In the genomic region with DNA sequence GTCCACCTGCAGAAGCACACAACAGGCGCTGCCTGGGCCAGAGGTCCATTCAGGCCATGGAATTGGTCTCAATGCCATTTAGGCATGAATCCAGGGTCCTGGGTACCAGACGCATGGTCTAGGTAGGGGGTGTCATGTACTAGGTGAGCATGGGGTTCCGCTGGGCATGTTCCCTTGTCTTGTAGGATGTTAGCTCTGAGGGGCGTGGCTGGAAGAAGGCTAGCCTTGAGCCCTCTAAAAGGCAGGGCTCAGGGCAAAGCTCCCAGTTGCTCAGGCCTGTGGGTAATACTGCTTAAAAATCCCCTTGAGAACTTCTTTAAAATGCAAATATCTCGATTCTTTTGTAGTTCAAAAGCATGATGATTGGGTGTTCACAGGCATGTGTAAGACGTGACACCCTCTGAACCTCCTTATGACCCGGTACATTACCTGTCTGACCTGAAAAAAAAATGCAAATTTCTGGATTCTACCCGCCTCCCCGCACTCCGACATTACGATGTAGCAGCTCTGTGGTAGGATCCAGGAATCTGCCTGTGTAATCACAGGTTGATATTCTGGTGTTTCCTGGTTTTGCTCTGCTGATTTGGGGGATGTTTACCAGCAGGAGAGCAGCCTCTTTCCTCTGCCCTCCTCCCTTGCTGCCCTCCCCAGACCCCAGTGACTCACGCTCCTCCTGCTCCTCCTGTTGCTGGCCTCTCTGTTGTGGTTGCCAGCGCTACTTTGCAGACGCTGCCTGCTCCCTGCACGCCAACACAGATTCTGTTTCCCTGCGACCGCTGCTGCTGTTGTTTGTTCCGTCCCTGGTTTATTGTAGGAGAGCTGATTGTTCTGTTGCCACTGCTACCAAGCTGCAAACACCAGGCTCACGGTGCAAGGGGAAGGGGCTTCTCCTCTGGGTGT, we compare ENCODE assay signal across 1 cellular context.
TF ChIP-seq lines count a peak whose summit lies in the region.

No MANE protein-coding gene starts in this region.

TF ChIP-seq in K562, 482 proteins besides CTCF, POLR2A, EP300 and RAD21 (continued from another document and continues in another):
- TF ChIP-seq, protein P1, sequence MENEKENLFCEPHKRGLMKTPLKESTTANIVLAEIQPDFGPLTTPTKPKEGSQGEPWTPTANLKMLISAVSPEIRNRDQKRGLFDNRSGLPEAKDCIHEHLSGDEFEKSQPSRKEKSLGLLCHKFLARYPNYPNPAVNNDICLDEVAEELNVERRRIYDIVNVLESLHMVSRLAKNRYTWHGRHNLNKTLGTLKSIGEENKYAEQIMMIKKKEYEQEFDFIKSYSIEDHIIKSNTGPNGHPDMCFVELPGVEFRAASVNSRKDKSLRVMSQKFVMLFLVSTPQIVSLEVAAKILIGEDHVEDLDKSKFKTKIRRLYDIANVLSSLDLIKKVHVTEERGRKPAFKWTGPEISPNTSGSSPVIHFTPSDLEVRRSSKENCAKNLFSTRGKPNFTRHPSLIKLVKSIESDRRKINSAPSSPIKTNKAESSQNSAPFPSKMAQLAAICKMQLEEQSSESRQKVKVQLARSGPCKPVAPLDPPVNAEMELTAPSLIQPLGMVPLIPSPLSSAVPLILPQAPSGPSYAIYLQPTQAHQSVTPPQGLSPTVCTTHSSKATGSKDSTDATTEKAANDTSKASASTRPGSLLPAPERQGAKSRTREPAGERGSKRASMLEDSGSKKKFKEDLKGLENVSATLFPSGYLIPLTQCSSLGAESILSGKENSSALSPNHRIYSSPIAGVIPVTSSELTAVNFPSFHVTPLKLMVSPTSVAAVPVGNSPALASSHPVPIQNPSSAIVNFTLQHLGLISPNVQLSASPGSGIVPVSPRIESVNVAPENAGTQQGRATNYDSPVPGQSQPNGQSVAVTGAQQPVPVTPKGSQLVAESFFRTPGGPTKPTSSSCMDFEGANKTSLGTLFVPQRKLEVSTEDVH (IDR thresholded peaks at IDR 0.05; ENCODE audit: low read depth, partially characterized antibody): no peak
- TF ChIP-seq ZNF316 (IDR thresholded peaks at IDR 0.05): no peak
- TF ChIP-seq ZNF174 (CRISPR knock-in tag; IDR thresholded peaks at IDR 0.05): no peak
- TF ChIP-seq, protein P2, sequence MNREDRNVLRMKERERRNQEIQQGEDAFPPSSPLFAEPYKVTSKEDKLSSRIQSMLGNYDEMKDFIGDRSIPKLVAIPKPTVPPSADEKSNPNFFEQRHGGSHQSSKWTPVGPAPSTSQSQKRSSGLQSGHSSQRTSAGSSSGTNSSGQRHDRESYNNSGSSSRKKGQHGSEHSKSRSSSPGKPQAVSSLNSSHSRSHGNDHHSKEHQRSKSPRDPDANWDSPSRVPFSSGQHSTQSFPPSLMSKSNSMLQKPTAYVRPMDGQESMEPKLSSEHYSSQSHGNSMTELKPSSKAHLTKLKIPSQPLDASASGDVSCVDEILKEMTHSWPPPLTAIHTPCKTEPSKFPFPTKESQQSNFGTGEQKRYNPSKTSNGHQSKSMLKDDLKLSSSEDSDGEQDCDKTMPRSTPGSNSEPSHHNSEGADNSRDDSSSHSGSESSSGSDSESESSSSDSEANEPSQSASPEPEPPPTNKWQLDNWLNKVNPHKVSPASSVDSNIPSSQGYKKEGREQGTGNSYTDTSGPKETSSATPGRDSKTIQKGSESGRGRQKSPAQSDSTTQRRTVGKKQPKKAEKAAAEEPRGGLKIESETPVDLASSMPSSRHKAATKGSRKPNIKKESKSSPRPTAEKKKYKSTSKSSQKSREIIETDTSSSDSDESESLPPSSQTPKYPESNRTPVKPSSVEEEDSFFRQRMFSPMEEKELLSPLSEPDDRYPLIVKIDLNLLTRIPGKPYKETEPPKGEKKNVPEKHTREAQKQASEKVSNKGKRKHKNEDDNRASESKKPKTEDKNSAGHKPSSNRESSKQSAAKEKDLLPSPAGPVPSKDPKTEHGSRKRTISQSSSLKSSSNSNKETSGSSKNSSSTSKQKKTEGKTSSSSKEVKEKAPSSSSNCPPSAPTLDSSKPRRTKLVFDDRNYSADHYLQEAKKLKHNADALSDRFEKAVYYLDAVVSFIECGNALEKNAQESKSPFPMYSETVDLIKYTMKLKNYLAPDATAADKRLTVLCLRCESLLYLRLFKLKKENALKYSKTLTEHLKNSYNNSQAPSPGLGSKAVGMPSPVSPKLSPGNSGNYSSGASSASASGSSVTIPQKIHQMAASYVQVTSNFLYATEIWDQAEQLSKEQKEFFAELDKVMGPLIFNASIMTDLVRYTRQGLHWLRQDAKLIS (CRISPR knock-in tag; IDR thresholded peaks at IDR 0.05): no peak
- TF ChIP-seq ZNF76 (CRISPR knock-in tag; IDR thresholded peaks at IDR 0.05; ENCODE audit: borderline replicate concordance): no peak
- no peak for TF ChIP-seq ZKSCAN1 (IDR thresholded peaks at IDR 0.05; ENCODE audit: low read depth, low read length)
- TF ChIP-seq KDM4B (IDR thresholded peaks at IDR 0.05; ENCODE audit: borderline replicate concordance in 2 of 2, low read depth in 1 of 2): no peak
- TF ChIP-seq ARID1B (IDR thresholded peaks at IDR 0.05): 0 out of 2 replicates have a peak, but pooled peaks have one; percentile 26
- TF ChIP-seq, protein P3, sequence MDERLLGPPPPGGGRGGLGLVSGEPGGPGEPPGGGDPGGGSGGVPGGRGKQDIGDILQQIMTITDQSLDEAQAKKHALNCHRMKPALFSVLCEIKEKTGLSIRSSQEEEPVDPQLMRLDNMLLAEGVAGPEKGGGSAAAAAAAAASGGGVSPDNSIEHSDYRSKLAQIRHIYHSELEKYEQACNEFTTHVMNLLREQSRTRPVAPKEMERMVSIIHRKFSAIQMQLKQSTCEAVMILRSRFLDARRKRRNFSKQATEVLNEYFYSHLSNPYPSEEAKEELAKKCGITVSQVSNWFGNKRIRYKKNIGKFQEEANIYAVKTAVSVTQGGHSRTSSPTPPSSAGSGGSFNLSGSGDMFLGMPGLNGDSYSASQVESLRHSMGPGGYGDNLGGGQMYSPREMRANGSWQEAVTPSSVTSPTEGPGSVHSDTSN (CRISPR knock-in tag; IDR thresholded peaks at IDR 0.05; ENCODE audit: low read depth): no peak
- TF ChIP-seq, protein P3 (tag; conservative IDR thresholded peaks at IDR 0.05; ENCODE audit: low read depth): no peak
- TF ChIP-seq ZBTB7A (IDR thresholded peaks at IDR 0.05; ENCODE audit: borderline replicate concordance, control insufficient read depth, low read depth, low read length): 0 out of 2 replicates have a peak, but pooled peaks have one; percentile 34
- TF ChIP-seq TCF7L2 (IDR thresholded peaks at IDR 0.05; ENCODE audit: low read depth, low read length): no peak
- TF ChIP-seq, protein P4, sequence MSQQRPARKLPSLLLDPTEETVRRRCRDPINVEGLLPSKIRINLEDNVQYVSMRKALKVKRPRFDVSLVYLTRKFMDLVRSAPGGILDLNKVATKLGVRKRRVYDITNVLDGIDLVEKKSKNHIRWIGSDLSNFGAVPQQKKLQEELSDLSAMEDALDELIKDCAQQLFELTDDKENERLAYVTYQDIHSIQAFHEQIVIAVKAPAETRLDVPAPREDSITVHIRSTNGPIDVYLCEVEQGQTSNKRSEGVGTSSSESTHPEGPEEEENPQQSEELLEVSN (IDR thresholded peaks at IDR 0.05; ENCODE audit: borderline replicate concordance in 1 of 2, extremely low read depth in 1 of 2, insufficient read depth in 1 of 2, insufficient read length in 1 of 2, low read depth in 1 of 2, low read length in 1 of 2, poor library complexity in 1 of 2, severe bottlenecking in 1 of 2): no peak
- no peak for TF ChIP-seq L3MBTL2 (IDR thresholded peaks at IDR 0.05)
- no peak for TF ChIP-seq GTF2F1 (IDR thresholded peaks at IDR 0.05; ENCODE audit: low read depth, low read length)
- TF ChIP-seq, protein P5, sequence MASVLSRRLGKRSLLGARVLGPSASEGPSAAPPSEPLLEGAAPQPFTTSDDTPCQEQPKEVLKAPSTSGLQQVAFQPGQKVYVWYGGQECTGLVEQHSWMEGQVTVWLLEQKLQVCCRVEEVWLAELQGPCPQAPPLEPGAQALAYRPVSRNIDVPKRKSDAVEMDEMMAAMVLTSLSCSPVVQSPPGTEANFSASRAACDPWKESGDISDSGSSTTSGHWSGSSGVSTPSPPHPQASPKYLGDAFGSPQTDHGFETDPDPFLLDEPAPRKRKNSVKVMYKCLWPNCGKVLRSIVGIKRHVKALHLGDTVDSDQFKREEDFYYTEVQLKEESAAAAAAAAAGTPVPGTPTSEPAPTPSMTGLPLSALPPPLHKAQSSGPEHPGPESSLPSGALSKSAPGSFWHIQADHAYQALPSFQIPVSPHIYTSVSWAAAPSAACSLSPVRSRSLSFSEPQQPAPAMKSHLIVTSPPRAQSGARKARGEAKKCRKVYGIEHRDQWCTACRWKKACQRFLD (CRISPR knock-in tag; IDR thresholded peaks at IDR 0.05): no peak
- no peak for TF ChIP-seq SMAD3 (CRISPR knock-in tag; conservative IDR thresholded peaks at IDR 0.05)
- TF ChIP-seq ZNF561 (CRISPR knock-in tag; conservative IDR thresholded peaks at IDR 0.05): no peak
- TF ChIP-seq, protein P6, sequence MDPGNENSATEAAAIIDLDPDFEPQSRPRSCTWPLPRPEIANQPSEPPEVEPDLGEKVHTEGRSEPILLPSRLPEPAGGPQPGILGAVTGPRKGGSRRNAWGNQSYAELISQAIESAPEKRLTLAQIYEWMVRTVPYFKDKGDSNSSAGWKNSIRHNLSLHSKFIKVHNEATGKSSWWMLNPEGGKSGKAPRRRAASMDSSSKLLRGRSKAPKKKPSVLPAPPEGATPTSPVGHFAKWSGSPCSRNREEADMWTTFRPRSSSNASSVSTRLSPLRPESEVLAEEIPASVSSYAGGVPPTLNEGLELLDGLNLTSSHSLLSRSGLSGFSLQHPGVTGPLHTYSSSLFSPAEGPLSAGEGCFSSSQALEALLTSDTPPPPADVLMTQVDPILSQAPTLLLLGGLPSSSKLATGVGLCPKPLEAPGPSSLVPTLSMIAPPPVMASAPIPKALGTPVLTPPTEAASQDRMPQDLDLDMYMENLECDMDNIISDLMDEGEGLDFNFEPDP (CRISPR knock-in tag; IDR thresholded peaks at IDR 0.05): no peak
- TF ChIP-seq ZNF717 (CRISPR knock-in tag; IDR thresholded peaks at IDR 0.05): no peak
- no peak for TF ChIP-seq KAT7 (CRISPR knock-in tag; IDR thresholded peaks at IDR 0.05; ENCODE audit: borderline replicate concordance)
- TF ChIP-seq MTA2 (IDR thresholded peaks at IDR 0.05; ENCODE audit: low read depth): no peak
- no peak for TF ChIP-seq ZNF384 (IDR thresholded peaks at IDR 0.05; ENCODE audit: low read depth, low read length)
- TF ChIP-seq ZNF644 (tag; IDR thresholded peaks at IDR 0.05; ENCODE audit: low read depth): no peak
- TF ChIP-seq SREBF2 (CRISPR knock-in tag; IDR thresholded peaks at IDR 0.05): no peak
- TF ChIP-seq, protein P7, sequence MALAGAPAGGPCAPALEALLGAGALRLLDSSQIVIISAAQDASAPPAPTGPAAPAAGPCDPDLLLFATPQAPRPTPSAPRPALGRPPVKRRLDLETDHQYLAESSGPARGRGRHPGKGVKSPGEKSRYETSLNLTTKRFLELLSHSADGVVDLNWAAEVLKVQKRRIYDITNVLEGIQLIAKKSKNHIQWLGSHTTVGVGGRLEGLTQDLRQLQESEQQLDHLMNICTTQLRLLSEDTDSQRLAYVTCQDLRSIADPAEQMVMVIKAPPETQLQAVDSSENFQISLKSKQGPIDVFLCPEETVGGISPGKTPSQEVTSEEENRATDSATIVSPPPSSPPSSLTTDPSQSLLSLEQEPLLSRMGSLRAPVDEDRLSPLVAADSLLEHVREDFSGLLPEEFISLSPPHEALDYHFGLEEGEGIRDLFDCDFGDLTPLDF (CRISPR knock-in tag; IDR thresholded peaks at IDR 0.05): no peak
- TF ChIP-seq RBM22 (IDR thresholded peaks at IDR 0.05; ENCODE audit: low read depth, low read length, poor library complexity, severe bottlenecking): no peak
- TF ChIP-seq JUN (IDR thresholded peaks at IDR 0.05; ENCODE audit: borderline replicate concordance, low read depth, low read length): peak; percentile 59; the same call in 1 of the 2 replicates
- no peak for TF ChIP-seq JUN (CRISPR knock-in tag; IDR thresholded peaks at IDR 0.05; ENCODE audit: borderline replicate concordance)
- TF ChIP-seq, protein P8, sequence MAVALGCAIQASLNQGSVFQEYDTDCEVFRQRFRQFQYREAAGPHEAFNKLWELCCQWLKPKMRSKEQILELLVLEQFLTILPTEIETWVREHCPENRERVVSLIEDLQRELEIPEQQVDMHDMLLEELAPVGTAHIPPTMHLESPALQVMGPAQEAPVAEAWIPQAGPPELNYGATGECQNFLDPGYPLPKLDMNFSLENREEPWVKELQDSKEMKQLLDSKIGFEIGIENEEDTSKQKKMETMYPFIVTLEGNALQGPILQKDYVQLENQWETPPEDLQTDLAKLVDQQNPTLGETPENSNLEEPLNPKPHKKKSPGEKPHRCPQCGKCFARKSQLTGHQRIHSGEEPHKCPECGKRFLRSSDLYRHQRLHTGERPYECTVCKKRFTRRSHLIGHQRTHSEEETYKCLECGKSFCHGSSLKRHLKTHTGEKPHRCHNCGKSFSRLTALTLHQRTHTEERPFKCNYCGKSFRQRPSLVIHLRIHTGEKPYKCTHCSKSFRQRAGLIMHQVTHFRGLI (CRISPR knock-in tag; IDR thresholded peaks at IDR 0.05): no peak
- TF ChIP-seq HDGF (IDR thresholded peaks at IDR 0.05): no peak
- no peak for TF ChIP-seq ASH1L (IDR thresholded peaks at IDR 0.05; ENCODE audit: borderline replicate concordance, low read depth, partially characterized antibody)
- TF ChIP-seq, protein P9, sequence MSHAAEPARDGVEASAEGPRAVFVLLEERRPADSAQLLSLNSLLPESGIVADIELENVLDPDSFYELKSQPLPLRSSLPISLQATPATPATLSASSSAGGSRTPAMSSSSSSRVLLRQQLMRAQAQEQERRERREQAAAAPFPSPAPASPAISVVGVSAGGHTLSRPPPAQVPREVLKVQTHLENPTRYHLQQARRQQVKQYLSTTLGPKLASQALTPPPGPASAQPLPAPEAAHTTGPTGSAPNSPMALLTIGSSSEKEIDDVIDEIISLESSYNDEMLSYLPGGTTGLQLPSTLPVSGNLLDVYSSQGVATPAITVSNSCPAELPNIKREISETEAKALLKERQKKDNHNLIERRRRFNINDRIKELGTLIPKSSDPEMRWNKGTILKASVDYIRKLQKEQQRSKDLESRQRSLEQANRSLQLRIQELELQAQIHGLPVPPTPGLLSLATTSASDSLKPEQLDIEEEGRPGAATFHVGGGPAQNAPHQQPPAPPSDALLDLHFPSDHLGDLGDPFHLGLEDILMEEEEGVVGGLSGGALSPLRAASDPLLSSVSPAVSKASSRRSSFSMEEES (CRISPR knock-in tag; IDR thresholded peaks at IDR 0.05): no peak
- TF ChIP-seq, protein P10, sequence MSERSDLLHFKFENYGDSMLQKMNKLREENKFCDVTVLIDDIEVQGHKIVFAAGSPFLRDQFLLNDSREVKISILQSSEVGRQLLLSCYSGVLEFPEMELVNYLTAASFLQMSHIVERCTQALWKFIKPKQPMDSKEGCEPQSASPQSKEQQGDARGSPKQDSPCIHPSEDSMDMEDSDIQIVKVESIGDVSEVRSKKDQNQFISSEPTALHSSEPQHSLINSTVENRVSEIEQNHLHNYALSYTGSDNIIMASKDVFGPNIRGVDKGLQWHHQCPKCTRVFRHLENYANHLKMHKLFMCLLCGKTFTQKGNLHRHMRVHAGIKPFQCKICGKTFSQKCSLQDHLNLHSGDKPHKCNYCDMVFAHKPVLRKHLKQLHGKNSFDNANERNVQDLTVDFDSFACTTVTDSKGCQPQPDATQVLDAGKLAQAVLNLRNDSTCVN (CRISPR knock-in tag; IDR thresholded peaks at IDR 0.05): no peak
